Comparison of ENCODE assay signal across 1 cellular context in genomic region chr2:8095978-8096377, GRCh38.
TF ChIP-seq lines count a peak whose summit lies in the region.

No MANE protein-coding gene starts in this region.

TF ChIP-seq in HepG2, 621 proteins besides CTCF, POLR2A, EP300 and RAD21:
- TF ChIP-seq ZNF781 (CRISPR knock-in tag; IDR thresholded peaks at IDR 0.05; ENCODE audit: borderline replicate concordance, not compliant biosample characterization) (no peak), MBNL3 (CRISPR knock-in tag; conservative IDR thresholded peaks at IDR 0.05) (no peak), HOMEZ (CRISPR knock-in tag; IDR thresholded peaks at IDR 0.05; ENCODE audit: low read depth) (peak; percentile 30; the same call in 1 of the 2 replicates), FOSL2 (CRISPR knock-in tag; IDR thresholded peaks at IDR 0.05) (peak; percentile 24; the same call in 1 of the 2 replicates), NFAT5 (CRISPR knock-in tag; IDR thresholded peaks at IDR 0.05) (no peak), DDIT3 (CRISPR knock-in tag; IDR thresholded peaks at IDR 0.05) (no peak), ZNF710 (CRISPR knock-in tag; IDR thresholded peaks at IDR 0.05; ENCODE audit: borderline replicate concordance) (no peak), ZNF263 (CRISPR knock-in tag; IDR thresholded peaks at IDR 0.05) (0 out of 2 replicates have a peak, but pooled peaks have one; percentile 41)
